9 cellular contexts compared by ENCODE assay signal in the genomic region with DNA sequence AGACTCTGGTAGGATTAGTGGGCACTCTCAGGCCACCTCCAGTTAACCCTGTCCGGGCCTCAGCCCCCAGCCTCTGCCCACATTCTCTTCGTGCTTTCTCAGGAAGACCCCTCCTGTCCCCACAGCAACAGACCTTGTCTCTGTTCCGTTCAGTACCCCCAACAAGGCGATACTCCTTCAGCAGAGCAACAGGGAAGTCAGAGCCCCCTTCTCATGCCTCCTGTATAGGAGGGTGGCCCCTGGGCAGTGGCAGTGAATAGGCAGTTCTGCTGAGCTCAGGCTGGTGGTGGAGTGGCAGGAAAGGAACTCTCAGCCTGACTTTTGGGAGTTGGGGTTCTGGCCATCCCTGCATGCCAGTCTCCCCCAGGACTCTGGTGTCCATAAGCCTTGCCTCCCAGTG. TPM values are rescaled to one million over a fixed set of nuclear protein-coding genes. Genes with fewer than 3 reads are reported as not detected.
DNase-seq lines count a peak whose midpoint lies in the region; ATAC-seq and TF ChIP-seq lines count a peak whose summit lies in the region.
"Had no signal": no experiment of that assay in that cellular context is flagged by ENCODE, and none has a peak within 500 bp of the region (broad histone marks: within the 10 kb centered on the region; RNA-seq: fewer than 3 reads in every experiment).

No MANE protein-coding gene starts in this region.

- H3K27ac ChIP-seq in gastrocnemius medialis (peak overlapping the region; percentile 69 to 90 (median 72)), aorta (ENCODE audit: low read depth in 1 of 2, low read length in 2 of 2) (peak overlapping the region in 1 of 2 donors; percentile 87)

- no peak for TF ChIP-seq POLR2A in gastrocnemius medialis (IDR thresholded peaks at IDR 0.05)
- no peak for TF ChIP-seq POLR2A in GM18505 (IDR thresholded peaks at IDR 0.05; ENCODE audit: borderline replicate concordance, extremely low read depth, insufficient read depth, insufficient read length)

- TF ChIP-seq CTCF in AG10803 (conservative IDR thresholded peaks at IDR 0.05; ENCODE audit: low read length) (no peak), WI38 (IDR thresholded peaks at IDR 0.05; ENCODE audit: low read depth, low read length) (no peak), gastrocnemius medialis (IDR thresholded peaks at IDR 0.05 in 4 of 5, conservative IDR thresholded peaks at IDR 0.05 in 1 of 5) (no peak)

- 34 to 46% methylated on average over 4 of the region's 4 CpGs for WGBS in aorta, 2 donors

- DNase-seq in AG10803 (ENCODE audit: low read depth) = no peak
- DNase-seq in gastrocnemius medialis = no peak
- DNase-seq in HK-2 (ENCODE audit: unreplicated experiment) = no peak
- DNase-seq in NCI-H345 (lab: John Stamatoyannopoulos, UW) = no peak
- no peak for DNase-seq in aorta
- DNase-seq: dermis blood vessel endothelial cell had no signal

- in situ Hi-C loops in gastrocnemius medialis (cut with MboI; ENCODE audit: low sequenced_read_pairs in 4 of 4) = no loop called here

- H3K9me3 ChIP-seq in iPS-15b (ENCODE audit: control insufficient read depth, insufficient read depth, low read length) = no peaks in the 10 kb centered on the region
- no peaks in the 10 kb centered on the region for H3K9me3 ChIP-seq in gastrocnemius medialis
- no peaks in the 10 kb centered on the region for H3K9me3 ChIP-seq in aorta (ENCODE audit: control insufficient read depth, low read length)

- H3K27me3 ChIP-seq in iPS-15b (ENCODE audit: control insufficient read depth, insufficient read depth, low read length) (peaks cover 15% of the 10 kb centered on the region), gastrocnemius medialis (no peaks in the 10 kb centered on the region), aorta (ENCODE audit: control insufficient read depth in 1 of 2, insufficient read depth in 2 of 2, low read length in 1 of 2) (no peaks in the 10 kb centered on the region)

- peak overlapping the region; percentile 53 for H3K4me3 ChIP-seq in AG10803 (ENCODE audit: low read length)
- peak overlapping the region; percentile 56 for H3K4me3 ChIP-seq in WI38 (ENCODE audit: low read depth, low read length)
- no peak overlapping the region for H3K4me3 ChIP-seq in iPS-15b (ENCODE audit: low read depth, low read length)
- peak overlapping the region in 2 of 4 donors; percentile 4 to 11 for H3K4me3 ChIP-seq in gastrocnemius medialis
- no peak overlapping the region for H3K4me3 ChIP-seq in aorta (ENCODE audit: low read length in 2 of 2)

- no peak for ATAC-seq in gastrocnemius medialis
- ATAC-seq in GM18505 (IDR thresholded peaks at IDR 0.05; ENCODE audit: unreplicated experiment) = no peak
- no peak for ATAC-seq in aorta (ENCODE audit: low FRiP score)

- intact Hi-C loops in gastrocnemius medialis (cut with DNase I; ENCODE audit: low total_unique reads) (no loop called here), aorta (cut with DNase I) (loop anchor here in 1 of 2 donors (2.0 kb wide), 1 partner anchor 33 kb away; a partner anchor contains a TSS)

- H3K4me1 ChIP-seq in iPS-15b (ENCODE audit: control insufficient read depth, insufficient read depth, low read length) = peaks cover 21% of the 10 kb centered on the region
- peaks cover 33 to 73% of the 10 kb centered on the region in 2 donors for H3K4me1 ChIP-seq in gastrocnemius medialis
- no peaks in the 10 kb centered on the region for H3K4me1 ChIP-seq in aorta (ENCODE audit: control insufficient read depth in 1 of 2, insufficient read depth in 2 of 2, low read length in 2 of 2)

- peak overlapping the region; percentile 16 for H3K9ac ChIP-seq in iPS-15b (ENCODE audit: low read depth, low read length)

- H3K36me3 ChIP-seq in iPS-15b (ENCODE audit: control insufficient read depth, insufficient read depth, low read length) = peaks cover 4% of the 10 kb centered on the region
- no peaks in the 10 kb centered on the region for H3K36me3 ChIP-seq in gastrocnemius medialis
- no peaks in the 10 kb centered on the region for H3K36me3 ChIP-seq in aorta (ENCODE audit: control insufficient read depth in 1 of 2, insufficient read depth in 2 of 2, low read length in 1 of 2)

RNA-seq across cellular contexts. Expression of a gene that starts 0.5 kb away (rescaled TPM):
- total RNA-seq in gastrocnemius medialis (1 to 10 TPM; 1.7 to 3.1 (median 2.1) TPM), aorta (10 to 100 TPM; 26.0 to 57.4 TPM)
- polyA plus RNA-seq in aorta = 10 to 100 TPM; 23.3 to 69.5 TPM

RNA-seq across cellular contexts. Expression of a gene that starts 9.4 kb away (rescaled TPM):
- total RNA-seq in gastrocnemius medialis (under 1 TPM in 3 of 4 donors, not detected in 1; 0.41 to 0.98 (median 0.49) TPM), aorta (under 1 TPM in 1 of 2 donors, not detected in 1; 0.51 TPM)
- 1 to 10 TPM in 1 of 2 donors, not detected in 1; 1.3 TPM for polyA plus RNA-seq in aorta
- total RNA-seq: dermis blood vessel endothelial cell had no signal

RNA-seq across cellular contexts. Expression of a gene that starts 22.8 kb away (rescaled TPM):
- total RNA-seq in gastrocnemius medialis (100 to 1,000 TPM; 111 to 145 (median 127) TPM), aorta (10 to 100 TPM; 46.8 to 58.8 TPM)
- polyA plus RNA-seq in aorta = 10 to 100 TPM; 34.6 to 47.1 TPM

RNA-seq across cellular contexts. Expression of a gene that starts 29.7 kb away (rescaled TPM):
- total RNA-seq in gastrocnemius medialis (1 to 10 TPM in 3 of 4 donors, not detected in 1; 1.1 to 2.3 (median 1.2) TPM), aorta (1 to 10 TPM; 2.2 to 2.9 TPM)
- 1 to 10 TPM in 1 of 2 donors, under 1 TPM in 1; 0.63 to 5.1 TPM for polyA plus RNA-seq in aorta

RNA-seq across cellular contexts. Expression of a gene that starts 29.7 kb away (rescaled TPM):
- 10 to 100 TPM; 12.5 to 22.1 (median 14.8) TPM for total RNA-seq in gastrocnemius medialis
- total RNA-seq in aorta = 10 to 100 TPM; 10.3 to 13.3 TPM
- 10 to 100 TPM in 1 of 2 donors, 1 to 10 TPM in 1; 2.8 to 16.9 TPM for polyA plus RNA-seq in aorta

Comparison
In these comparisons a context has a peak if more than half of its experiments do, and no peak if none do; other contexts are left out.
1. H3K4me3 ChIP-seq: peak in AG10803 (single experiment) and WI38 (single experiment); none in iPS-15b (single experiment) and aorta (0 of 2).
2. RNA of a gene that starts 0.5 kb away (total RNA-seq): 26.0 to 57.4 TPM in aorta; 1.7 to 3.1 TPM in gastrocnemius medialis; every median in the first group is over 4 times any median in the second.